30 cellular contexts compared by ENCODE assay signal in genomic region chr6:150937126-150937906, GRCh38.
DNase-seq lines count a peak whose midpoint lies in the region; ATAC-seq and TF ChIP-seq lines count a peak whose summit lies in the region.
"Had no signal": no experiment of that assay in that cellular context is flagged by ENCODE, and none has a peak within 500 bp of the region (broad histone marks: within the 10 kb centered on the region; RNA-seq: fewer than 3 reads in every experiment).

No MANE protein-coding gene starts in this region.

- TF ChIP-seq POLR2A in body of pancreas (IDR thresholded peaks at IDR 0.05) (no peak), esophagus squamous epithelium (IDR thresholded peaks at IDR 0.05) (no peak)

- ATAC-seq in body of pancreas (peak; percentile 47), right cardiac atrium (peak; percentile 91 to 92), psoas muscle (peak in 3 of 4 donors; percentile 49 to 72 (median 56)), HG02970 (IDR thresholded peaks at IDR 0.05; ENCODE audit: low FRiP score, unreplicated experiment) (no peak), GM21423 (IDR thresholded peaks at IDR 0.05; ENCODE audit: unreplicated experiment) (no peak)
- ATAC-seq: activated T-cell treated with anti-CD3 and anti-CD28 coated beads, Interleukin-2, amount 50 U/mL, for 72 hours; esophagus mucosa; HepG2; natural killer cell treated with Interleukin-12 subunit alpha and Interleukin-12 subunit beta and Interleukin-15 and Interleukin-18, amount 100 ng/mL, for 72 hours; T-helper 17 cell had no signal

- peaks cover 2% of the 10 kb centered on the region; the same call in 1 of the 2 replicates for H3K27me3 Mint-ChIP-seq in HFFc6 (ENCODE audit: insufficient read depth)
- H3K27me3 Mint-ChIP-seq: natural killer cell treated with Interleukin-12 subunit alpha and Interleukin-12 subunit beta and Interleukin-15 and Interleukin-18, amount 100 ng/mL, for 72 hours; T-helper 17 cell had no signal

- H3K36me3 Mint-ChIP-seq in HFFc6 (ENCODE audit: low read depth) = peaks cover 75% of the 10 kb centered on the region

- H3K27ac ChIP-seq in body of pancreas (no peak overlapping the region), right cardiac atrium (ENCODE audit: low read length) (no peak overlapping the region), psoas muscle (no peak overlapping the region), esophagus squamous epithelium (no peak overlapping the region)
- H3K27ac ChIP-seq: cardiac muscle cell, HL-60, RWPE1, uterus had no signal

- H3K4me3 ChIP-seq in body of pancreas (no peak overlapping the region), right cardiac atrium (ENCODE audit: low read length) (no peak overlapping the region), psoas muscle (no peak overlapping the region), esophagus squamous epithelium (no peak overlapping the region)
- H3K4me3 ChIP-seq: cardiac muscle cell, uterus had no signal

- H3K9me3 ChIP-seq in body of pancreas (no peaks in the 10 kb centered on the region), right cardiac atrium (ENCODE audit: control insufficient read depth, low read length) (no peaks in the 10 kb centered on the region), psoas muscle (no peaks in the 10 kb centered on the region), esophagus squamous epithelium (no peaks in the 10 kb centered on the region)
- H3K9me3 ChIP-seq: BE2C, SK-N-SH, uterus had no signal

- DNase-seq in HFFc6 = no peak
- peak in 3 of 4 donors; percentile 15 to 19 (median 17) for DNase-seq in body of pancreas
- peak; percentile 82 to 90 (median 83) for DNase-seq in right cardiac atrium
- DNase-seq in psoas muscle = peak; percentile 75 to 80
- no peak for DNase-seq in NCI-H526 treated with DMSO at 0.1 percent for 48 hours (lab: John Stamatoyannopoulos, UW)
- no peak for DNase-seq in esophagus squamous epithelium (lab: John Stamatoyannopoulos, UW)
- DNase-seq: activated CD4-positive, alpha-beta T cell treated with anti-CD3 and anti-CD28 coated beads for 4 hours; activated naive CD4-positive, alpha-beta T cell treated with anti-CD3 and anti-CD28 coated beads for 36 hours; activated T-cell treated with anti-CD3 and anti-CD28 coated beads, Interleukin-2, amount 50 U/mL, for 72 hours; amygdala; BE2C; cortex of kidney; kidney glomerular epithelial cell; NCI-H1105; NCI-H1930; NCI-H2227 treated with DMSO at 0.1 percent for 48 hours; posterior cingulate gyrus; SK-N-SH; small intestine; stimulated activated CD4-positive, alpha-beta T cell treated with anti-CD3 and anti-CD28 coated beads, Interleukin-2, amount 100 ng/mL, for 24 hours; T-helper 17 cell had no signal

- H3K4me3 Mint-ChIP-seq in HFFc6 = no peak overlapping the region
- H3K4me3 Mint-ChIP-seq: activated naive CD4-positive, alpha-beta T cell treated with anti-CD3 and anti-CD28 coated beads for 36 hours; activated T-cell treated with anti-CD3 and anti-CD28 coated beads, Interleukin-2, amount 50 U/mL, for 72 hours; natural killer cell treated with Interleukin-12 subunit alpha and Interleukin-12 subunit beta and Interleukin-15 and Interleukin-18, amount 100 ng/mL, for 72 hours had no signal

- peak overlapping the region; percentile 24; the same call in 1 of the 2 replicates for H3K27ac Mint-ChIP-seq in HFFc6
- H3K27ac Mint-ChIP-seq: activated naive CD4-positive, alpha-beta T cell treated with anti-CD3 and anti-CD28 coated beads for 36 hours; activated T-cell treated with anti-CD3 and anti-CD28 coated beads, Interleukin-2, amount 50 U/mL, for 72 hours; natural killer cell treated with Interleukin-12 subunit alpha and Interleukin-12 subunit beta and Interleukin-15 and Interleukin-18, amount 100 ng/mL, for 72 hours; T-helper 17 cell had no signal

- H3K4me1 Mint-ChIP-seq in HFFc6 (ENCODE audit: low read depth) = peaks cover 46% of the 10 kb centered on the region

- H3K36me3 ChIP-seq in body of pancreas (replicated peaks in 1 of 2; ENCODE audit: insufficient read depth in 1 of 2, low read depth in 2 of 2) (no peaks in the 10 kb centered on the region), psoas muscle (ENCODE audit: insufficient read depth in 1 of 2, low read depth in 1 of 2) (no peaks in the 10 kb centered on the region), esophagus squamous epithelium (no peaks in the 10 kb centered on the region)
- H3K36me3 ChIP-seq: uterus had no signal

- H3K4me1 ChIP-seq in body of pancreas (no peaks in the 10 kb centered on the region), right cardiac atrium (ENCODE audit: control insufficient read depth, insufficient read depth, low read length) (no peaks in the 10 kb centered on the region), psoas muscle (no peaks in the 10 kb centered on the region), esophagus squamous epithelium (peaks cover 0 to 8% (median 0%) of the 10 kb centered on the region in 3 donors)
- H3K4me1 ChIP-seq: BE2C, uterus had no signal

- no peak for TF ChIP-seq CTCF in HFFc6 (IDR thresholded peaks at IDR 0.05)
- TF ChIP-seq CTCF in body of pancreas (IDR thresholded peaks at IDR 0.05) = no peak
- TF ChIP-seq CTCF in psoas muscle (IDR thresholded peaks at IDR 0.05) = no peak
- TF ChIP-seq CTCF in esophagus squamous epithelium (IDR thresholded peaks at IDR 0.05) = no peak

- intact Hi-C loops in body of pancreas (cut with DNase I) (no loop called here), right cardiac atrium (cut with DNase I) (loop anchor here in 1 of 4 donors (2.0 kb wide), 1 partner anchor 45 kb away; no protein-coding TSS in a partner anchor), psoas muscle (cut with DNase I) (no loop called here), esophagus squamous epithelium (cut with DNase I) (no loop called here)

- no peaks in the 10 kb centered on the region; the same call in 1 of the 2 replicates for H3K9me3 Mint-ChIP-seq in HFFc6
- H3K9me3 Mint-ChIP-seq: activated naive CD4-positive, alpha-beta T cell treated with anti-CD3 and anti-CD28 coated beads for 36 hours; activated T-cell treated with anti-CD3 and anti-CD28 coated beads, Interleukin-2, amount 50 U/mL, for 72 hours; natural killer cell treated with Interleukin-12 subunit alpha and Interleukin-12 subunit beta and Interleukin-15 and Interleukin-18, amount 100 ng/mL, for 72 hours had no signal

- 82 to 89% methylated on average over 27 of the region's 27 CpGs for WGBS in body of pancreas, 2 donors
- 66% methylated on average over 27 of the region's 27 CpGs for WGBS in right cardiac atrium
- 80 to 82% (median 81%) methylated on average over 27 of the region's 27 CpGs for WGBS in psoas muscle, 3 donors
- 76 to 94% methylated on average over 19 to 27 of the region's 27 CpGs for WGBS in esophagus squamous epithelium, 2 donors

- no peaks in the 10 kb centered on the region for H3K27me3 ChIP-seq in body of pancreas
- H3K27me3 ChIP-seq in right cardiac atrium (ENCODE audit: control insufficient read depth, insufficient read depth) = no peaks in the 10 kb centered on the region
- no peaks in the 10 kb centered on the region for H3K27me3 ChIP-seq in psoas muscle (ENCODE audit: insufficient read depth in 3 of 3, low read length in 2 of 3)
- no peaks in the 10 kb centered on the region for H3K27me3 ChIP-seq in esophagus squamous epithelium
- H3K27me3 ChIP-seq: BE2C, cardiac muscle cell, uterus had no signal

Comparison
In these comparisons a context has a peak if more than half of its experiments do, and no peak if none do; other contexts are left out.
1. DNase-seq: peak in body of pancreas (3 of 4), right cardiac atrium (3 of 3) and psoas muscle (2 of 2); none in HFFc6 (single experiment), NCI-H526 treated with DMSO at 0.1 percent for 48 hours (single experiment) and esophagus squamous epithelium (single experiment).
2. ATAC-seq: peak in body of pancreas (single experiment), right cardiac atrium (2 of 2) and psoas muscle (3 of 4); none in HG02970 (single experiment) and GM21423 (single experiment).